1 cellular context compared by ENCODE assay signal in the genomic region with DNA sequence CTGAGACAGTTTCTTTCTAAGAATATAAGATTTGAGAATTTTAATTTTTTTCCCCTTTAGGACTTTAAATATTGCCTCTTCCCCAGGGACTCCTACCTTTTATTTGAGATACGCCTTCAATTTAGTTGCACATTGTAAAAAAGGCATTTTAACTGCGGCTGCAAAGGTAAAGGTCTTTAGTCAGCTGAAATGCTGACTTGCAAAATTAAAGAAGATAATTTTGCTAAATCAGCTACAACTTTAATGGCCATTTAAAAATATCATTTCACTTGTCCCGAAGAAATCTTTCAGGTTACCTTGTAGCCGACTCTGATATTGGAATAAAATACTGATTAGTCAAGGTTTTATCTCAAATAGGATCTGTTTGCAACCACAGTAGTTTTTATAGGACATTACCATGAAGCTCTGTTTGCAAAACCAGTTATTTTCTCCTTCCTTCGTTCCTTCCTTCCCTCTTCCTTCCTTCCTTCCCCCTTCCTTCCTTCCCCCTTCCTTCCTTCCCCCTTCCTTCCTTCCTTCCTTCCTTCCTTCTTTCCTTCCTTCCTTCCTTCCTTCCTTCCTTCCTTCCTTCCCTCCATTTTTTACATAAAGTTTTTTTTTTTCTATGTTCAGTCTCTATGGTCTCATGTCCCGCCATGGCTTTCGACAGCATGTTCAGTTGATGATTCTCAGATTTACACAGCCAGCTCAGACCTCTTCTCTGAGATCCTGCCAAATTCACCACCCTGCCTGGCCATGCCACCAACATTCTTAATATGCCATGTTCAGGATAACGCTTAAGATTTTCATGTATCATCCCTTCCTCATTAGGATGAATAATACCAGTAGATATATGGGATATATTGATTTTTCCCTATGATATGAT.
A peak's percentile ranks its signal among the peaks of the same experiment; 100 is the strongest.
TF ChIP-seq lines count a peak whose summit lies in the region.

No MANE protein-coding gene starts in this region.

TF ChIP-seq in H1, 55 proteins besides CTCF, POLR2A, EP300 and RAD21:
- peak; percentile 35; the same call in 1 of the 2 replicates for TF ChIP-seq MAFK (IDR thresholded peaks at IDR 0.05; ENCODE audit: low read depth, low read length)
- TF ChIP-seq POLR2AphosphoS5 (IDR thresholded peaks at IDR 0.05; ENCODE audit: low read depth, low read length): no peak
TF ChIP-seq in H1: peak in this region for 1.
